In the genomic region with DNA sequence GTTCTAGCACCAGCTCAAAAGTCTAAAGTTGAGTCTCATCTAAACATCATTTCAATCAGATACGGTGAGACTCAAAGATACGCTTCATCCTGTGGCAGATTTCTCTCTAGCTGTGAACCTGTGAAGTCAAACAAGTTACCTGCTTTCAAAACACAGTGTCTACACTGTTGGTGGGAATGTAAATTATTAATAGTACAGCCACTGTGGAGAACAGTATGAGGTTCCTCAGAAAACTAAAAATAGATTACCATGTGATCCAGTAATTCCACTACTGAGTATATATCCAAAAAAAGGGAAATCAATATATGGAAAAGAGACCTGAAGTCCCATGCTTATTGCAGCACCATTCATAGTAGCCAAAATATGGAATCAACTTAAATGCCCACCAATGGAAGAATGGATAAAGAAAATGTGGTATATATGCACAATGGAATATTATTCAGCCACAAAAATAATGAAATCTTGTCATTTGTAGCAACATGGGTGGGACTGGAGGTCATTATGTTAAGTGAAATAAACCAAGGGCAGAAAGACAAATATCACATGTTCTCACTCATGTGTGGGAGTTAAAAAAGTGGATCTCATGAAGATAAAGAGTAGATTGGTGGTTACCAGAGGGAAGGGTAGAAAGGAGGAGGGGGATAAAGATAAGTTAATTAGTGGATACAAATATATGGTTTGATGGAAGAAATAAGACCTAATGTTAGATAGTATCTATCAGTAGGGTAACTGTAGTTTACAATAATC, we compare ENCODE assay signal across 17 cellular contexts. TPM values are rescaled to one million over a fixed set of nuclear protein-coding genes. Genes with fewer than 3 reads are reported as not detected.
DNase-seq lines count a peak whose midpoint lies in the region; ATAC-seq, FAIRE-seq and TF ChIP-seq lines count a peak whose summit lies in the region.
"Had no signal": no experiment of that assay in that cellular context is flagged by ENCODE, and none has a peak within 500 bp of the region (broad histone marks: within the 10 kb centered on the region; RNA-seq: fewer than 3 reads in every experiment).

No MANE protein-coding gene starts in this region.

- no peaks in the 10 kb centered on the region for H3K27me3 Mint-ChIP-seq in mesothelial cell of epicardium (ENCODE audit: low read depth)
- H3K27me3 Mint-ChIP-seq: CD8-positive, alpha-beta memory T cell had no signal

- H3K4me3 ChIP-seq in heart right ventricle, result no peak overlapping the region
- no peak overlapping the region for H3K4me3 ChIP-seq in testis
- H3K4me3 ChIP-seq: Peyer's patch had no signal

- no peak for TF ChIP-seq POLR2A in testis (IDR thresholded peaks at IDR 0.05)

- no peak for FAIRE-seq in RCC 7860 (lab: Jason Lieb, UNC)

- H3K36me3 Mint-ChIP-seq in mesothelial cell of epicardium, result peaks cover 4% of the 10 kb centered on the region

- intact Hi-C loops in Right ventricle myocardium inferior (cut with DNase I), result no loop called here
- intact Hi-C loops in cardiac septum (cut with DNase I), result no loop called here
- intact Hi-C loops in heart right ventricle (cut with DNase I), result no loop called here
- intact Hi-C loops in testis (cut with DNase I; ENCODE audit: low total_unique reads), result no loop called here

- H3K9me3 ChIP-seq in heart right ventricle (no peaks in the 10 kb centered on the region), testis (no peaks in the 10 kb centered on the region)
- H3K9me3 ChIP-seq: Peyer's patch had no signal

- H3K27me3 ChIP-seq in heart right ventricle (no peaks in the 10 kb centered on the region), testis (no peaks in the 10 kb centered on the region)
- H3K27me3 ChIP-seq: Peyer's patch had no signal

- no peak overlapping the region for H3K4me3 Mint-ChIP-seq in mesothelial cell of epicardium
- H3K4me3 Mint-ChIP-seq: CD8-positive, alpha-beta memory T cell; H9 had no signal

- peaks cover 4% of the 10 kb centered on the region for H3K9me3 Mint-ChIP-seq in mesothelial cell of epicardium
- H3K9me3 Mint-ChIP-seq: CD8-positive, alpha-beta memory T cell had no signal

- peaks cover 27% of the 10 kb centered on the region for H3K4me1 Mint-ChIP-seq in mesothelial cell of epicardium

- peak overlapping the region; percentile 55 for H3K27ac Mint-ChIP-seq in mesothelial cell of epicardium

- H3K4me1 ChIP-seq in heart right ventricle (peaks cover 10 to 71% (median 50%) of the 10 kb centered on the region in 9 donors), testis (peaks cover 34% of the 10 kb centered on the region)

- WGBS in heart right ventricle, 2 donors, result 63 to 78% methylated on average over 2 of the region's 2 CpGs
- 94 to 97% methylated on average over 2 of the region's 2 CpGs for WGBS in testis, 2 donors

- peaks cover 0 to 15% (median 0%) of the 10 kb centered on the region in 9 donors for H3K36me3 ChIP-seq in heart right ventricle
- no peaks in the 10 kb centered on the region for H3K36me3 ChIP-seq in testis (ENCODE audit: low read depth, missing control alignments)
- H3K36me3 ChIP-seq: Peyer's patch had no signal

- no peak for DNase-seq in Right ventricle myocardium inferior (ENCODE audit: missing footprints)
- DNase-seq in cardiac septum (ENCODE audit: low spot score), result no peak
- DNase-seq in heart right ventricle, result no peak
- DNase-seq in mesothelial cell of epicardium (ENCODE audit: low spot score in 2 of 2, unreplicated experiment in 2 of 2), result no peak
- DNase-seq in testis, result no peak
- no peak for DNase-seq in RCC 7860 (ENCODE audit: low spot score)
- DNase-seq in C1 segment of cervical spinal cord (lab: John Stamatoyannopoulos, UW), result no peak
- DNase-seq: CD8-positive, alpha-beta memory T cell; DMS79 treated with DMSO at 0.1 percent for 48 hours; H9; MV-4-11; NCI-H1417; NCI-H1930; NCI-H2171; Peyer's patch; SIG-M5 had no signal

- ATAC-seq in Right ventricle myocardium inferior (peak; percentile 68), heart right ventricle (peak in 7 of 8 donors; percentile 49 to 82 (median 64)), GM21360 (IDR thresholded peaks at IDR 0.05; ENCODE audit: unreplicated experiment) (no peak)

- H3K27ac ChIP-seq in heart right ventricle (peak overlapping the region in 5 of 10 donors; percentile 10 to 72 (median 44)), testis (peak overlapping the region; percentile 3 to 33)
- H3K27ac ChIP-seq: Peyer's patch had no signal

- no peak for TF ChIP-seq CTCF in heart right ventricle (IDR thresholded peaks at IDR 0.05)
- no peak for TF ChIP-seq CTCF in mesothelial cell of epicardium (IDR thresholded peaks at IDR 0.05; ENCODE audit: unreplicated experiment)
- no peak for TF ChIP-seq CTCF in testis (IDR thresholded peaks at IDR 0.05)

RNA-seq across cellular contexts. Expression of a gene that starts 11.7 kb away (rescaled TPM):
- total RNA-seq in Right ventricle myocardium inferior (109 TPM), cardiac septum (87.5 TPM), heart right ventricle (100 to 1,000 TPM; 108 to 146 (median 118) TPM), mesothelial cell of epicardium (44.9 to 47.7 TPM (median 47.3 TPM) in 3 replicates), testis (100 to 1,000 TPM; 122 to 132 TPM)
- polyA plus RNA-seq in heart right ventricle (10 to 100 TPM; 21.0 to 77.6 TPM), testis (ENCODE audit: insufficient read depth, low read depth, low replicate concordance) (24.3 TPM)

RNA-seq across cellular contexts. Expression of a gene that starts 14.2 kb away (rescaled TPM):
- total RNA-seq in Right ventricle myocardium inferior (69.8 TPM), cardiac septum (61.5 TPM), heart right ventricle (10 to 100 TPM; 55.7 to 85.5 (median 68.0) TPM), mesothelial cell of epicardium (44.0 to 47.0 TPM (median 45.4 TPM) in 3 replicates), testis (10 to 100 TPM; 35.8 to 48.2 TPM)
- polyA plus RNA-seq in heart right ventricle (10 to 100 TPM; 69.4 to 87.3 TPM), testis (ENCODE audit: insufficient read depth, low read depth, low replicate concordance) (40.2 TPM)

RNA-seq across cellular contexts. Expression of a gene that starts 40.2 kb away (rescaled TPM):
- total RNA-seq in Right ventricle myocardium inferior, result 52.7 TPM
- 61.8 TPM for total RNA-seq in cardiac septum
- 10 to 100 TPM; 45.7 to 66.3 (median 55.3) TPM for total RNA-seq in heart right ventricle
- polyA plus RNA-seq in heart right ventricle, result 10 to 100 TPM; 44.3 to 69.6 TPM
- total RNA-seq in mesothelial cell of epicardium, result 120 to 124 TPM (median 123 TPM) in 3 replicates
- 10 to 100 TPM; 56.5 to 67.2 TPM for total RNA-seq in testis
- polyA plus RNA-seq in testis (ENCODE audit: insufficient read depth, low read depth, low replicate concordance), result 18.0 TPM
